In the genomic region with DNA sequence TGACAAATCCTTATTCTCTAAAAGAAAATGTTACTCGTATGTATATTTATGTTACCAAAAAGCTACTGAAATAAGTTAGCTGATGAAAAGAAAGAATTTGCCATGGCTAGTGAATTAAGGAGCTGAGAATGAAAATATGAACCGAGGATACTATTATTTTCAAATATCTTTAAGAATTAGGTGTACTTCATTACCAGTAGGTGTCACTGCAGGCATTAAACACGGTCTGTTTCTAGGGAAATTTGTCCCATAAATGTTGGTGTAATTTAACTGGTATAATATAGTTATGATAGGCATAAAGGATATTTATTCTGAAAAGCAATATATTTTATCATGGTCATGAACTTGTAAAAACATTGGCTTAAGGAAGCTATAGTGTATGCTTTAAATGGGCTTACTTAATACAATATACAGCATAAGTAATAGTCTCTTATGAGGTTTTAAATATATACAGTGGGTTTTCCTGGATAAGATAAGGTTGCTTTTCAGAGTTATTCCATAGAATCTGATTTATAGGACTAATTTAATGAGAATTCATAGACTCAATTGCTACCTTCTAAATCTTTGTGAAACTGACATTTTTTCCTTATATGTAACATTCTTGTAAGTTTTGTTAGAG, we compare ENCODE assay signal across 8 cellular contexts.
DNase-seq lines count a peak whose midpoint lies in the region; ATAC-seq, FAIRE-seq and TF ChIP-seq lines count a peak whose summit lies in the region.

No MANE protein-coding gene starts in this region.

- no peaks in the 10 kb centered on the region for H3K36me3 ChIP-seq in Panc1 (ENCODE audit: control insufficient read depth, insufficient read depth, low read length)
- H3K36me3 ChIP-seq in pancreas, result no peaks in the 10 kb centered on the region

- intact Hi-C loops in Panc1 (cut with micrococcal nuclease; ENCODE audit: unreplicated experiment) (no loop called here), pancreas (cut with DNase I) (no loop called here)

- TF ChIP-seq CTCF in Panc1 (IDR thresholded peaks at IDR 0.05) (peak; percentile 32; the same call in 1 of the 2 replicates), pancreas (IDR thresholded peaks at IDR 0.05) (peak in 2 of 4 donors; percentile 25 to 35)

- WGBS in pancreas, 2 donors, result 3 to 6% methylated on average over 3 of the region's 3 CpGs

- H3K4me1 ChIP-seq in Panc1 (ENCODE audit: control insufficient read depth, insufficient read depth, low read length) (no peaks in the 10 kb centered on the region), pancreas (no peaks in the 10 kb centered on the region)

- POLR2A ChIA-PET in Panc1 (lab: Charles Lee), result no interaction called here

- no peaks in the 10 kb centered on the region for H3K27me3 ChIP-seq in Panc1 (ENCODE audit: control insufficient read depth, insufficient read depth, low read length)
- H3K27me3 ChIP-seq in pancreas, result no peaks in the 10 kb centered on the region

- ATAC-seq in Panc1, result no peak
- peak in 3 of 4 donors; percentile 54 to 62 (median 56) for ATAC-seq in pancreas
- ATAC-seq in HG03108 (IDR thresholded peaks at IDR 0.05; ENCODE audit: unreplicated experiment), result no peak
- no peak for ATAC-seq in HG02870 (IDR thresholded peaks at IDR 0.05; ENCODE audit: unreplicated experiment)

- H3K9me3 ChIP-seq in Panc1 (ENCODE audit: control insufficient read depth, insufficient read depth, low read depth, low read length) (no peaks in the 10 kb centered on the region), pancreas (no peaks in the 10 kb centered on the region)

- H3K4me3 ChIP-seq in Panc1 (ENCODE audit: low read depth in 2 of 2, low read length in 2 of 2) (no peak overlapping the region), pancreas (no peak overlapping the region)

- no peak for FAIRE-seq in HTR-8/SVneo (lab: Jason Lieb, UNC)
- FAIRE-seq in pancreas (lab: Jason Lieb, UNC), result peak; percentile 95

- DNase-seq in COLO829 (ENCODE audit: low spot score) (peak; percentile 19), HTR-8/SVneo (ENCODE audit: insufficient read length, low spot score) (peak; percentile 21), Panc1 (ENCODE audit: low read depth, low spot score) (no peak), fibroblast of gingiva (ENCODE audit: low read depth) (peak; percentile 59), pancreas (no peak)
- DNase-seq in stimulated activated CD8-positive, alpha-beta memory T cell treated with anti-CD3 and anti-CD28 coated beads, Interleukin-4, amount 100 ng/mL, for 48 hours, result no peak

- CTCF ChIA-PET in Panc1 (lab: Charles Lee), result no interaction called here

- no peak overlapping the region for H3K27ac ChIP-seq in Panc1 (ENCODE audit: low read length)
- no peak overlapping the region for H3K27ac ChIP-seq in pancreas

- BruUV-seq in Panc1 (replicated peaks; lab: Mats Ljungman, UMichigan), result no TSS peak

- in situ Hi-C loops in Panc1 (cut with HindIII; ENCODE audit: low pct_unique_long_range_greater_than_20kb, low sequenced_read_pairs), result no loop called here

Comparison
In these comparisons a context has a peak if more than half of its experiments do, and no peak if none do; other contexts are left out.
1. DNase-seq: peak in COLO829 (single experiment), HTR-8/SVneo (single experiment) and fibroblast of gingiva (single experiment); none in Panc1 (single experiment), pancreas (0 of 6) and stimulated activated CD8-positive, alpha-beta memory T cell treated with anti-CD3 and anti-CD28 coated beads, Interleukin-4, amount 100 ng/mL, for 48 hours (single experiment).
2. ATAC-seq: peak in pancreas (3 of 4); none in Panc1 (single experiment), HG03108 (single experiment) and HG02870 (single experiment).